ENCODE assay signal across 9 cellular contexts in genomic region chr15:81752149-81752942, GRCh38.
DNase-seq lines count a peak whose midpoint lies in the region; ATAC-seq and TF ChIP-seq lines count a peak whose summit lies in the region.
"Had no signal": no experiment of that assay in that cellular context is flagged by ENCODE, and none has a peak within 500 bp of the region (broad histone marks: within the 10 kb centered on the region; RNA-seq: fewer than 3 reads in every experiment).

No MANE protein-coding gene starts in this region.

- H3K36me3 Mint-ChIP-seq in CD8-positive, alpha-beta T cell, result no peaks in the 10 kb centered on the region
- H3K36me3 Mint-ChIP-seq in stimulated activated naive B cell treated with anti-CD40 and anti-IgM and Interleukin-4, amounts not matched to agents 10 μg/mL and 1 μg/mL and 100 μg/mL, for 72 hours, result no peaks in the 10 kb centered on the region
- H3K36me3 Mint-ChIP-seq: activated naive CD4-positive, alpha-beta T cell treated with anti-CD3 and anti-CD28 coated beads, Interleukin-2, amount 50 U/mL, for 24 hours had no signal

- H3K27ac ChIP-seq in RWPE1 (peak overlapping the region; percentile 70), foreskin keratinocyte (no peak overlapping the region)
- H3K27ac ChIP-seq in CD8-positive, alpha-beta T cell (ENCODE audit: low read depth, low read length), result no peak overlapping the region

- POLR2A ChIA-PET in RWPE1 (lab: Yijun Ruan, JAX; ENCODE audit: low non-redundant PET), result no interaction called here
- POLR2A ChIA-PET in CD8-positive, alpha-beta T cell (lab: Charles Lee), result no interaction called here

- no peaks in the 10 kb centered on the region for H3K9me3 ChIP-seq in CD8-positive, alpha-beta T cell (ENCODE audit: low read length)

- no peak overlapping the region for H3K4me3 Mint-ChIP-seq in CD8-positive, alpha-beta T cell
- H3K4me3 Mint-ChIP-seq in stimulated activated naive B cell treated with anti-CD40 and anti-IgM and Interleukin-4, amounts not matched to agents 10 μg/mL and 1 μg/mL and 100 μg/mL, for 72 hours, result no peak overlapping the region
- H3K4me3 Mint-ChIP-seq: activated naive CD4-positive, alpha-beta T cell treated with anti-CD3 and anti-CD28 coated beads, Interleukin-2, amount 50 U/mL, for 24 hours had no signal

- H3K36me3 ChIP-seq in CD8-positive, alpha-beta T cell (ENCODE audit: insufficient read depth, low read length), result no peaks in the 10 kb centered on the region

- H3K4me1 ChIP-seq in foreskin keratinocyte, result peaks cover 5% of the 10 kb centered on the region
- H3K4me1 ChIP-seq in CD8-positive, alpha-beta T cell (ENCODE audit: insufficient read depth, low read length), result no peaks in the 10 kb centered on the region

- H3K4me3 ChIP-seq in Jurkat, Clone E6-1 (ENCODE audit: low read length), result no peak overlapping the region
- no peak overlapping the region for H3K4me3 ChIP-seq in CD8-positive, alpha-beta T cell (ENCODE audit: low read depth, low read length)

- ATAC-seq in foreskin keratinocyte (peak; percentile 78), GM19395 (IDR thresholded peaks at IDR 0.05; ENCODE audit: unreplicated experiment) (no peak), HG03469 (IDR thresholded peaks at IDR 0.05; ENCODE audit: unreplicated experiment) (no peak)
- ATAC-seq in CD8-positive, alpha-beta T cell, result no peak
- ATAC-seq in stimulated activated naive B cell treated with anti-CD40 and anti-IgM and Interleukin-4, amounts not matched to agents 10 μg/mL and 1 μg/mL and 100 μg/mL, for 72 hours (replicated peaks), result no peak

- no peaks in the 10 kb centered on the region for H3K4me1 Mint-ChIP-seq in CD8-positive, alpha-beta T cell (ENCODE audit: low read depth)
- no peaks in the 10 kb centered on the region for H3K4me1 Mint-ChIP-seq in stimulated activated naive B cell treated with anti-CD40 and anti-IgM and Interleukin-4, amounts not matched to agents 10 μg/mL and 1 μg/mL and 100 μg/mL, for 72 hours
- H3K4me1 Mint-ChIP-seq: activated naive CD4-positive, alpha-beta T cell treated with anti-CD3 and anti-CD28 coated beads, Interleukin-2, amount 50 U/mL, for 24 hours had no signal

- DNase-seq in Jurkat, Clone E6-1 (ENCODE audit: low read depth, low spot score), result peak; percentile 20
- peak; percentile 56 for DNase-seq in RWPE1 (ENCODE audit: low spot score)
- peak; percentile 43 to 82 for DNase-seq in foreskin keratinocyte
- peak; percentile 83 for DNase-seq in retina
- no peak for DNase-seq in CD8-positive, alpha-beta T cell
- DNase-seq in stimulated activated naive B cell treated with anti-CD40 and anti-IgM and Interleukin-4, amounts not matched to agents 10 μg/mL and 1 μg/mL and 100 μg/mL, for 72 hours, result no peak

- peaks cover 4% of the 10 kb centered on the region for H3K27me3 ChIP-seq in foreskin keratinocyte
- no peaks in the 10 kb centered on the region for H3K27me3 ChIP-seq in CD8-positive, alpha-beta T cell (ENCODE audit: insufficient read depth, low read length)

- TF ChIP-seq CTCF in RWPE1 (conservative IDR thresholded peaks at IDR 0.05; ENCODE audit: low read depth), result no peak
- no peak for TF ChIP-seq CTCF in foreskin keratinocyte (conservative IDR thresholded peaks at IDR 0.05)
- TF ChIP-seq CTCF in CD8-positive, alpha-beta T cell (IDR thresholded peaks at IDR 0.05), result no peak

- peaks cover 7% of the 10 kb centered on the region for H3K27me3 Mint-ChIP-seq in CD8-positive, alpha-beta T cell (ENCODE audit: low read depth)
- H3K27me3 Mint-ChIP-seq in stimulated activated naive B cell treated with anti-CD40 and anti-IgM and Interleukin-4, amounts not matched to agents 10 μg/mL and 1 μg/mL and 100 μg/mL, for 72 hours, result peaks cover 2 to 8% of the 10 kb centered on the region in 2 donors

- H3K9me3 Mint-ChIP-seq in CD8-positive, alpha-beta T cell, result no peaks in the 10 kb centered on the region
- H3K9me3 Mint-ChIP-seq in stimulated activated naive B cell treated with anti-CD40 and anti-IgM and Interleukin-4, amounts not matched to agents 10 μg/mL and 1 μg/mL and 100 μg/mL, for 72 hours, result no peaks in the 10 kb centered on the region
- H3K9me3 Mint-ChIP-seq: activated naive CD4-positive, alpha-beta T cell treated with anti-CD3 and anti-CD28 coated beads, Interleukin-2, amount 50 U/mL, for 24 hours had no signal

- no peak overlapping the region for H3K27ac Mint-ChIP-seq in CD8-positive, alpha-beta T cell
- no peak overlapping the region for H3K27ac Mint-ChIP-seq in stimulated activated naive B cell treated with anti-CD40 and anti-IgM and Interleukin-4, amounts not matched to agents 10 μg/mL and 1 μg/mL and 100 μg/mL, for 72 hours
- H3K27ac Mint-ChIP-seq: activated naive CD4-positive, alpha-beta T cell treated with anti-CD3 and anti-CD28 coated beads, Interleukin-2, amount 50 U/mL, for 24 hours had no signal

- CTCF ChIA-PET in RWPE1 (lab: Yijun Ruan, JAX), result interaction anchor here (0.6 kb wide), 1 partner anchor 16 kb away, joined by 3 read pairs; no protein-coding TSS in a partner anchor
- CTCF ChIA-PET in CD8-positive, alpha-beta T cell (lab: Charles Lee), result no interaction called here

- intact Hi-C loops in CD8-positive, alpha-beta T cell (cut with DNase I, micrococcal nuclease), result no loop called here

Comparison
In these comparisons a context has a peak if more than half of its experiments do, and no peak if none do; other contexts are left out.
1. DNase-seq: peak in Jurkat, Clone E6-1 (single experiment), RWPE1 (single experiment), foreskin keratinocyte (2 of 2) and retina (single experiment); none in CD8-positive, alpha-beta T cell (0 of 7) and stimulated activated naive B cell treated with anti-CD40 and anti-IgM and Interleukin-4, amounts not matched to agents 10 μg/mL and 1 μg/mL and 100 μg/mL, for 72 hours (single experiment).